ENCODE assay signal across 23 cellular contexts in genomic region chr1:218507355-218508002, GRCh38.
"Had no signal": no experiment of that assay in that cellular context is flagged by ENCODE, and none has a peak within 500 bp of the region (broad histone marks: within the 10 kb centered on the region; RNA-seq: fewer than 3 reads in every experiment).

No MANE protein-coding gene starts in this region.

- H3K36me3 Mint-ChIP-seq: stimulated activated effector memory CD8-positive, alpha-beta T cell treated with anti-CD3 and anti-CD28 coated beads, Interleukin-12 subunit alpha, Interleukin-12 subunit beta, amount 100 ng/mL, for 72 hours had no signal

- H3K4me1 Mint-ChIP-seq: stimulated activated effector memory CD8-positive, alpha-beta T cell treated with anti-CD3 and anti-CD28 coated beads, Interleukin-12 subunit alpha, Interleukin-12 subunit beta, amount 100 ng/mL, for 72 hours had no signal

- H3K4me1 ChIP-seq: esophagus muscularis mucosa, gastrocnemius medialis, heart right ventricle, psoas muscle, right lobe of liver, suprapubic skin, tibial artery, upper lobe of right lung, vagina had no signal

- H3K36me3 ChIP-seq: esophagus muscularis mucosa, gastrocnemius medialis, heart right ventricle, neutrophil, right lobe of liver, suprapubic skin, tibial artery, upper lobe of right lung, vagina had no signal

- H3K27ac Mint-ChIP-seq: naive thymus-derived CD8-positive, alpha-beta T cell; stimulated activated effector memory CD8-positive, alpha-beta T cell treated with anti-CD3 and anti-CD28 coated beads, Interleukin-12 subunit alpha, Interleukin-12 subunit beta, amount 100 ng/mL, for 72 hours had no signal

- H3K4me3 Mint-ChIP-seq: naive thymus-derived CD8-positive, alpha-beta T cell; stimulated activated effector memory CD8-positive, alpha-beta T cell treated with anti-CD3 and anti-CD28 coated beads, Interleukin-12 subunit alpha, Interleukin-12 subunit beta, amount 100 ng/mL, for 72 hours had no signal

- DNase-seq: dorsolateral prefrontal cortex; effector CD8-positive, alpha-beta T cell; gastrocnemius medialis; heart right ventricle; hypothalamus; kidney glomerular epithelial cell; mammary epithelial cell; mucosa of descending colon; naive thymus-derived CD8-positive, alpha-beta T cell; psoas muscle; retina; right lobe of liver; stimulated activated CD4-positive, alpha-beta T cell treated with anti-CD3 and anti-CD28 coated beads, Interleukin-4, amount 100 ng/mL, for 1 hour; stimulated activated CD8-positive, alpha-beta memory T cell treated with anti-CD3 and anti-CD28 coated beads, Interleukin-4, amount 100 ng/mL, for 48 hours; stimulated activated naive CD8-positive, alpha-beta T cell treated with anti-CD3 and anti-CD28 coated beads, Interleukin-15, Interleukin-2, amounts not matched to agents 100 U/mL and 50 U/mL, for 24 hours; tibial artery; upper lobe of right lung had no signal

- H3K9me3 ChIP-seq: gastrocnemius medialis, neutrophil, right lobe of liver, upper lobe of right lung, vagina had no signal

- ATAC-seq: gastrocnemius medialis; heart right ventricle; mucosa of descending colon; naive thymus-derived CD8-positive, alpha-beta T cell; psoas muscle; right lobe of liver; stimulated activated effector memory CD8-positive, alpha-beta T cell treated with anti-CD3 and anti-CD28 coated beads, Interleukin-12 subunit alpha, Interleukin-12 subunit beta, amount 100 ng/mL, for 72 hours; stimulated activated naive CD8-positive, alpha-beta T cell treated with anti-CD3 and anti-CD28 coated beads, Interleukin-15, Interleukin-2, amounts not matched to agents 100 U/mL and 50 U/mL, for 24 hours; upper lobe of right lung had no signal

- H3K27ac ChIP-seq: dorsolateral prefrontal cortex, epithelial cell of prostate, esophagus muscularis mucosa, gastrocnemius medialis, heart right ventricle, neutrophil, psoas muscle, right lobe of liver, suprapubic skin, tibial artery, upper lobe of right lung, vagina had no signal

- H3K27me3 ChIP-seq: esophagus muscularis mucosa, gastrocnemius medialis, heart right ventricle, neutrophil, right lobe of liver, suprapubic skin, tibial artery, upper lobe of right lung, vagina had no signal

- H3K4me3 ChIP-seq: dorsolateral prefrontal cortex, esophagus muscularis mucosa, gastrocnemius medialis, heart right ventricle, mucosa of descending colon, psoas muscle, right lobe of liver, suprapubic skin, tibial artery, upper lobe of right lung, vagina had no signal
